ENCODE assay signal across 10 cellular contexts in genomic region chr16:67459066-67459857, GRCh38. TPM values are rescaled to one million over a fixed set of nuclear protein-coding genes. Genes with fewer than 3 reads are reported as not detected.
DNase-seq lines count a peak whose midpoint lies in the region; ATAC-seq and TF ChIP-seq lines count a peak whose summit lies in the region.
"Had no signal": no experiment of that assay in that cellular context is flagged by ENCODE, and none has a peak within 500 bp of the region (broad histone marks: within the 10 kb centered on the region; RNA-seq: fewer than 3 reads in every experiment).

No MANE protein-coding gene starts in this region.

- POLR2A ChIA-PET in IMR-90 (lab: Charles Lee; ENCODE audit: unreplicated experiment) = no interaction called here

- TF ChIP-seq RAD21 in IMR-90 (IDR thresholded peaks at IDR 0.05; ENCODE audit: low read length) = no peak

- dilution Hi-C loops in IMR-90 (cut with HindIII; ENCODE audit: low sequenced_read_pairs, unreplicated experiment) = no loop called here

- H3K4me1 Mint-ChIP-seq in activated T-helper 1 cell treated with anti-CD3 and anti-CD28 coated beads, Interleukin-12 subunit alpha, Interleukin-12 subunit beta, Interleukin-2, Interleukin-4 antibody, amounts not matched to agents 30 ng/mL and 10 ng/mL and 1 ng/mL, durations not matched to agents 14 hours and 24 hours and 36 hours (ENCODE audit: low read depth) = no peaks in the 10 kb centered on the region

- H3K9me3 Mint-ChIP-seq in activated T-helper 1 cell treated with anti-CD3 and anti-CD28 coated beads, Interleukin-12 subunit alpha, Interleukin-12 subunit beta, Interleukin-2, Interleukin-4 antibody, amounts not matched to agents 30 ng/mL and 10 ng/mL and 1 ng/mL, durations not matched to agents 14 hours and 24 hours and 36 hours = no peaks in the 10 kb centered on the region
- H3K9me3 Mint-ChIP-seq: H9 had no signal

- peak; percentile 34 for ATAC-seq in IMR-90 (ENCODE audit: low read depth)
- ATAC-seq in lung (ENCODE audit: insufficient read depth, low FRiP score) = peak; percentile 82
- no peak for ATAC-seq in GM19467 (IDR thresholded peaks at IDR 0.05; ENCODE audit: unreplicated experiment)
- ATAC-seq in HG03457 (IDR thresholded peaks at IDR 0.05; ENCODE audit: unreplicated experiment) = no peak

- H2BK15ac ChIP-seq in IMR-90 (ENCODE audit: low read depth, low read length) = no peak overlapping the region

- H3K18ac ChIP-seq in IMR-90 (ENCODE audit: low read depth, low read length) = peak overlapping the region; percentile 22; the same call in 1 of the 2 replicates

- H3K27ac ChIP-seq in IMR-90 (ENCODE audit: insufficient read depth, low read length) (no peak overlapping the region; the same call in 1 of the 2 replicates), cingulate gyrus (ENCODE audit: low read depth, low read length) (peak overlapping the region; percentile 29), lung (ENCODE audit: low read depth in 1 of 2, low read length in 1 of 2) (peak overlapping the region; percentile 24 to 78), testis (peak overlapping the region; percentile 70 to 73)
- H3K27ac ChIP-seq: epithelial cell of prostate had no signal

- in situ Hi-C loops in IMR-90 (cut with MboI; ENCODE audit: low sequenced_read_pairs) = loop anchor here (10.0 kb wide), 2 partner anchors 204 to 494 kb away; partner anchors contain the start of gene CES3

- no peak overlapping the region for H2BK120ac ChIP-seq in IMR-90 (ENCODE audit: low read depth, low read length)

- CTCF ChIA-PET in IMR-90 (lab: Yijun Ruan, JAX) = no interaction called here

- peak overlapping the region; percentile 41 for H2AFZ ChIP-seq in IMR-90 (replicated peaks; ENCODE audit: low read length, poor library complexity)

- no peaks in the 10 kb centered on the region for H3K27me3 ChIP-seq in IMR-90 (ENCODE audit: control insufficient read depth, insufficient read depth, low read length)
- H3K27me3 ChIP-seq in lung (ENCODE audit: control insufficient read depth, insufficient read depth) = no peaks in the 10 kb centered on the region
- no peaks in the 10 kb centered on the region for H3K27me3 ChIP-seq in testis

- peak overlapping the region; percentile 76; the same call in 1 of the 2 replicates for H4K5ac ChIP-seq in IMR-90 (ENCODE audit: low read depth, low read length)

- H3K36me3 ChIP-seq in IMR-90 (ENCODE audit: control insufficient read depth, insufficient read depth, low read length) = peaks cover 6% of the 10 kb centered on the region
- H3K36me3 ChIP-seq in lung (ENCODE audit: control insufficient read depth in 2 of 2, insufficient read depth in 2 of 2, low read length in 2 of 2) = peaks cover 0 to 11% of the 10 kb centered on the region in 2 donors
- H3K36me3 ChIP-seq in testis (ENCODE audit: low read depth, missing control alignments) = no peaks in the 10 kb centered on the region

- H3K9me1 ChIP-seq in IMR-90 (ENCODE audit: insufficient read depth, low read length) = peaks cover 11% of the 10 kb centered on the region

- H3K14ac ChIP-seq in IMR-90 (replicated peaks; ENCODE audit: low read depth, low read length) = no peak overlapping the region

- H3K23ac ChIP-seq in IMR-90 (ENCODE audit: low read depth, low read length) = no peak overlapping the region

- peaks cover 91% of the 10 kb centered on the region for H4K20me1 ChIP-seq in IMR-90 (ENCODE audit: insufficient read depth, low read length)

- H3K4me3 ChIP-seq in IMR-90 (ENCODE audit: insufficient read depth, low read depth, low read length) (no peak overlapping the region), lung (no peak overlapping the region), testis (no peak overlapping the region)

- 56% methylated on average over 2 of the region's 7 CpGs; no CpG with 5 or more reads in 1 of the 2 experiments for WGBS in IMR-90 (ENCODE audit: extremely low coverage in 2 of 2, insufficient read length in 1 of 2), 2 experiments
- 41 to 65% methylated on average over 7 of the region's 7 CpGs for WGBS in lung, 2 donors
- 26 to 31% methylated on average over 6 to 7 of the region's 7 CpGs for WGBS in testis, 2 donors

- no peak overlapping the region for H3K27ac Mint-ChIP-seq in activated T-helper 1 cell treated with anti-CD3 and anti-CD28 coated beads, Interleukin-12 subunit alpha, Interleukin-12 subunit beta, Interleukin-2, Interleukin-4 antibody, amounts not matched to agents 30 ng/mL and 10 ng/mL and 1 ng/mL, durations not matched to agents 14 hours and 24 hours and 36 hours

- H2BK5ac ChIP-seq in IMR-90 (ENCODE audit: low read depth, low read length, poor library complexity, severe bottlenecking) = peak overlapping the region; percentile 32

- H3K79me1 ChIP-seq in IMR-90 (ENCODE audit: low read depth in 1 of 2, low read length in 2 of 2) = peaks cover 14 to 92% of the 10 kb centered on the region in 2 experiments

- TF ChIP-seq CTCF in IMR-90 (conservative IDR thresholded peaks at IDR 0.05; ENCODE audit: low read depth, low read length) (no peak), lung (IDR thresholded peaks at IDR 0.05; ENCODE audit: control extremely low read depth, extremely low read depth) (no peak), testis (IDR thresholded peaks at IDR 0.05) (no peak)

- no peak overlapping the region for H3K4me3 Mint-ChIP-seq in activated T-helper 1 cell treated with anti-CD3 and anti-CD28 coated beads, Interleukin-12 subunit alpha, Interleukin-12 subunit beta, Interleukin-2, Interleukin-4 antibody, amounts not matched to agents 30 ng/mL and 10 ng/mL and 1 ng/mL, durations not matched to agents 14 hours and 24 hours and 36 hours
- H3K4me3 Mint-ChIP-seq: H9 had no signal

- no peak overlapping the region for H3K4me2 ChIP-seq in IMR-90 (ENCODE audit: low read depth, low read length)

- H3K4me1 ChIP-seq in IMR-90 (ENCODE audit: control insufficient read depth, insufficient read depth, low read length) (peaks cover 27% of the 10 kb centered on the region), lung (ENCODE audit: control insufficient read depth in 2 of 2, insufficient read depth in 2 of 2, low read length in 2 of 2) (peaks cover 12 to 62% of the 10 kb centered on the region in 2 donors), testis (peaks cover 77% of the 10 kb centered on the region)

- no peaks in the 10 kb centered on the region for H3K36me3 Mint-ChIP-seq in activated T-helper 1 cell treated with anti-CD3 and anti-CD28 coated beads, Interleukin-12 subunit alpha, Interleukin-12 subunit beta, Interleukin-2, Interleukin-4 antibody, amounts not matched to agents 30 ng/mL and 10 ng/mL and 1 ng/mL, durations not matched to agents 14 hours and 24 hours and 36 hours (ENCODE audit: low read depth)

- H3K9me3 ChIP-seq in IMR-90 (ENCODE audit: control insufficient read depth, insufficient read depth, low read length) (no peaks in the 10 kb centered on the region), lung (ENCODE audit: control insufficient read depth in 2 of 2, insufficient read depth in 1 of 2, low read length in 1 of 2) (no peaks in the 10 kb centered on the region), testis (no peaks in the 10 kb centered on the region)

- no peak overlapping the region for H2AK9ac ChIP-seq in IMR-90 (replicated peaks; ENCODE audit: low read depth, low read length, poor library complexity)

- no peak overlapping the region for H4K8ac ChIP-seq in IMR-90 (ENCODE audit: low read depth in 2 of 2, low read length in 2 of 2)

- DNase-seq in IMR-90 (no peak), lung (ENCODE audit: low spot score) (peak; percentile 69), testis (peak; percentile 79)
- no peak for DNase-seq in activated T-helper 1 cell treated with anti-CD3 and anti-CD28 coated beads, Interleukin-12 subunit alpha, Interleukin-12 subunit beta, Interleukin-2, Interleukin-4 antibody, amounts not matched to agents 30 ng/mL and 10 ng/mL and 1 ng/mL, durations not matched to agents 14 hours and 24 hours and 36 hours (ENCODE audit: low spot score)
- DNase-seq: H9, SHP77 treated with DMSO at 0.1 percent for 48 hours had no signal

- BruUV-seq in IMR-90 (replicated peaks; lab: Mats Ljungman, UMichigan) = no TSS peak

- no peaks in the 10 kb centered on the region for H3K27me3 Mint-ChIP-seq in activated T-helper 1 cell treated with anti-CD3 and anti-CD28 coated beads, Interleukin-12 subunit alpha, Interleukin-12 subunit beta, Interleukin-2, Interleukin-4 antibody, amounts not matched to agents 30 ng/mL and 10 ng/mL and 1 ng/mL, durations not matched to agents 14 hours and 24 hours and 36 hours (ENCODE audit: insufficient read depth)

- H2BK20ac ChIP-seq in IMR-90 (ENCODE audit: low read depth, low read length) = no peak overlapping the region

- TF ChIP-seq POLR2A in IMR-90 (IDR thresholded peaks at IDR 0.05; ENCODE audit: low read depth, low read length) = no peak
- no peak for TF ChIP-seq POLR2A in testis (IDR thresholded peaks at IDR 0.05)

- intact Hi-C loops in IMR-90 (cut with micrococcal nuclease) (no loop called here), testis (cut with DNase I; ENCODE audit: low total_unique reads) (no loop called here)
- intact Hi-C loops in activated T-helper 1 cell treated with anti-CD3 and anti-CD28 coated beads, Interleukin-12 subunit alpha, Interleukin-12 subunit beta, Interleukin-2, Interleukin-4 antibody, amounts not matched to agents 30 ng/mL and 10 ng/mL and 1 ng/mL, durations not matched to agents 14 hours and 24 hours and 36 hours (cut with micrococcal nuclease) = no loop called here

- H3K56ac ChIP-seq in IMR-90 (ENCODE audit: extremely low read depth, insufficient read depth, low read length) = no peak overlapping the region

- H2AK5ac ChIP-seq in IMR-90 (ENCODE audit: low read depth, low read length) = no peak overlapping the region; the same call in 1 of the 2 replicates

- H3K4ac ChIP-seq in IMR-90 (ENCODE audit: low read depth, low read length) = peak overlapping the region; percentile 19; the same call in 1 of the 2 replicates

- H4K91ac ChIP-seq in IMR-90 (ENCODE audit: insufficient read depth, low read depth, low read length) = no peak overlapping the region; the same call in 1 of the 2 replicates

- no peak overlapping the region for H3K9ac ChIP-seq in IMR-90 (ENCODE audit: low read depth, low read length)

RNA-seq across cellular contexts. Expression of gene ATP6V0D1, which starts 21.7 kb away (rescaled TPM):
- total RNA-seq in IMR-90 (2012; rRNA removed) (112 and 128 TPM in 2 replicates), lung (100 to 1,000 TPM in 1 of 2 donors, 10 to 100 TPM in 1; 87.2 to 185 TPM), testis (100 to 1,000 TPM in 1 of 2 donors, 10 to 100 TPM in 1; 95.0 to 135 TPM)
- polyA plus RNA-seq in IMR-90 (2012; rRNA removed) (123 and 124 TPM in 2 replicates), lung (100 to 1,000 TPM in 1 of 2 donors, 10 to 100 TPM in 1; 39.6 to 249 TPM), testis (ENCODE audit: insufficient read depth, low read depth, low replicate concordance) (165 TPM)
- 207 and 212 TPM in 2 replicates for polyA plus RNA-seq in IMR-90 (2012; cell fraction: cytosol; rRNA removed)
- polyA plus RNA-seq in IMR-90 (2012; cell fraction: nucleus; rRNA removed; ENCODE audit: low replicate concordance) = 94.6 and 127 TPM in 2 replicates
- total RNA-seq in activated T-helper 1 cell treated with anti-CD3 and anti-CD28 coated beads, Interleukin-12 subunit alpha, Interleukin-12 subunit beta, Interleukin-2, Interleukin-4 antibody, amounts not matched to agents 30 ng/mL and 10 ng/mL and 1 ng/mL, durations not matched to agents 14 hours and 24 hours and 36 hours = 37.7 and 41.5 TPM in 2 replicates

RNA-seq across cellular contexts. Expression of gene AGRP, which starts 24.1 kb away (rescaled TPM):
- not detected in 2 replicates for total RNA-seq in IMR-90 (2012; rRNA removed)
- not detected in 2 replicates for polyA plus RNA-seq in IMR-90 (2012; rRNA removed)
- polyA plus RNA-seq in IMR-90 (2012; cell fraction: cytosol; rRNA removed) = not detected in 2 replicates
- not detected in 2 replicates for polyA plus RNA-seq in IMR-90 (2012; cell fraction: nucleus; rRNA removed; ENCODE audit: low replicate concordance)
- 1 to 10 TPM in 1 of 2 donors, not detected in 1; 1.4 TPM for total RNA-seq in lung
- 1 to 10 TPM in 1 of 2 donors, under 1 TPM in 1; 0.97 to 8.3 TPM for polyA plus RNA-seq in lung
- total RNA-seq in testis = 1 to 10 TPM; 1.2 to 1.7 TPM
- polyA plus RNA-seq in testis (ENCODE audit: insufficient read depth, low read depth, low replicate concordance) = not detected
- total RNA-seq in activated T-helper 1 cell treated with anti-CD3 and anti-CD28 coated beads, Interleukin-12 subunit alpha, Interleukin-12 subunit beta, Interleukin-2, Interleukin-4 antibody, amounts not matched to agents 30 ng/mL and 10 ng/mL and 1 ng/mL, durations not matched to agents 14 hours and 24 hours and 36 hours = not detected in 2 replicates
- total RNA-seq: H9 had no signal

RNA-seq across cellular contexts. Expression of gene HSD11B2, which starts 28.3 kb away (rescaled TPM):
- not detected in 2 replicates for total RNA-seq in IMR-90 (2012; rRNA removed)
- 0.26 and 0.27 TPM in 2 replicates for polyA plus RNA-seq in IMR-90 (2012; rRNA removed)
- polyA plus RNA-seq in IMR-90 (2012; cell fraction: cytosol; rRNA removed) = 0.12 TPM in 1 of 2 replicates, not detected in the other
- 0.47 and 0.60 TPM in 2 replicates for polyA plus RNA-seq in IMR-90 (2012; cell fraction: nucleus; rRNA removed; ENCODE audit: low replicate concordance)
- total RNA-seq in lung = 1 to 10 TPM; 6.5 to 6.8 TPM
- polyA plus RNA-seq in lung = 10 to 100 TPM in 1 of 2 donors, 1 to 10 TPM in 1; 2.6 to 39.8 TPM
- 1 to 10 TPM; 4.9 to 7.7 TPM for total RNA-seq in testis
- polyA plus RNA-seq in testis (ENCODE audit: insufficient read depth, low read depth, low replicate concordance) = 11.5 TPM
- 3.6 and 5.0 TPM in 2 replicates for total RNA-seq in activated T-helper 1 cell treated with anti-CD3 and anti-CD28 coated beads, Interleukin-12 subunit alpha, Interleukin-12 subunit beta, Interleukin-2, Interleukin-4 antibody, amounts not matched to agents 30 ng/mL and 10 ng/mL and 1 ng/mL, durations not matched to agents 14 hours and 24 hours and 36 hours

RNA-seq across cellular contexts. Expression of gene ZDHHC1, which starts 43.0 kb away (rescaled TPM):
- 1.7 and 2.0 TPM in 2 replicates for total RNA-seq in IMR-90 (2012; rRNA removed)
- polyA plus RNA-seq in IMR-90 (2012; rRNA removed) = 5.9 and 6.1 TPM in 2 replicates
- 4.2 and 9.4 TPM in 2 replicates for polyA plus RNA-seq in IMR-90 (2012; cell fraction: cytosol; rRNA removed)
- polyA plus RNA-seq in IMR-90 (2012; cell fraction: nucleus; rRNA removed; ENCODE audit: low replicate concordance) = 16.9 and 38.6 TPM in 2 replicates
- 10 to 100 TPM; 14.9 to 31.8 TPM for total RNA-seq in lung
- polyA plus RNA-seq in lung = 10 to 100 TPM; 10.9 to 27.4 TPM
- total RNA-seq in testis = 10 to 100 TPM; 62.0 to 62.7 TPM
- polyA plus RNA-seq in testis (ENCODE audit: insufficient read depth, low read depth, low replicate concordance) = 26.7 TPM
- total RNA-seq in activated T-helper 1 cell treated with anti-CD3 and anti-CD28 coated beads, Interleukin-12 subunit alpha, Interleukin-12 subunit beta, Interleukin-2, Interleukin-4 antibody, amounts not matched to agents 30 ng/mL and 10 ng/mL and 1 ng/mL, durations not matched to agents 14 hours and 24 hours and 36 hours = 0.76 and 0.88 TPM in 2 replicates

Comparison
In these comparisons a context has a peak if more than half of its experiments do, and no peak if none do; other contexts are left out.
1. ATAC-seq: peak in IMR-90 (single experiment) and lung (single experiment); none in GM19467 (single experiment) and HG03457 (single experiment).
2. DNase-seq: peak in lung (single experiment) and testis (single experiment); none in IMR-90 (single experiment) and activated T-helper 1 cell treated with anti-CD3 and anti-CD28 coated beads, Interleukin-12 subunit alpha, Interleukin-12 subunit beta, Interleukin-2, Interleukin-4 antibody, amounts not matched to agents 30 ng/mL and 10 ng/mL and 1 ng/mL, durations not matched to agents 14 hours and 24 hours and 36 hours (single experiment).